ENCODE assay signal across 8 cellular contexts in genomic region chr17:27892866-27893769, GRCh38. TPM values are rescaled to one million over a fixed set of nuclear protein-coding genes. Genes with fewer than 3 reads are reported as not detected.
DNase-seq lines count a peak whose midpoint lies in the region; ATAC-seq and TF ChIP-seq lines count a peak whose summit lies in the region.

LYRM9 (minus strand) TSS chr17:27893365; CDS start chr17:27882694, 10,671 bp downstream.

- peaks cover 36% of the 10 kb centered on the region for H3K27me3 Mint-ChIP-seq in nephron progenitor cell (ENCODE audit: low read depth, poor library complexity)
- H3K27me3 Mint-ChIP-seq in stimulated activated naive CD8-positive, alpha-beta T cell treated with anti-CD3 and anti-CD28 coated beads, Interleukin-15, amount 100 ng/mL, for 72 hours, result peaks cover 34% of the 10 kb centered on the region

- H3K27ac Mint-ChIP-seq in nephron progenitor cell, result peak within 1 kb of the TSS; percentile 41
- H3K27ac Mint-ChIP-seq in stimulated activated naive CD8-positive, alpha-beta T cell treated with anti-CD3 and anti-CD28 coated beads, Interleukin-15, amount 100 ng/mL, for 72 hours, result peak within 1 kb of the TSS; percentile 51 to 96

- peak within 1 kb of the TSS; percentile 69 for H3K4me3 ChIP-seq in fibroblast of the aortic adventitia (ENCODE audit: low read depth, low read length)

- H3K4me3 Mint-ChIP-seq in nephron progenitor cell, result peak within 1 kb of the TSS; percentile 86
- peak within 1 kb of the TSS; percentile 77 to 85 for H3K4me3 Mint-ChIP-seq in stimulated activated naive CD8-positive, alpha-beta T cell treated with anti-CD3 and anti-CD28 coated beads, Interleukin-15, amount 100 ng/mL, for 72 hours

- H3K36me3 Mint-ChIP-seq in nephron progenitor cell (ENCODE audit: low read depth), result no peaks in the 10 kb centered on the region

- H3K9me3 Mint-ChIP-seq in nephron progenitor cell, result no peaks in the 10 kb centered on the region
- no peaks in the 10 kb centered on the region for H3K9me3 Mint-ChIP-seq in stimulated activated naive CD8-positive, alpha-beta T cell treated with anti-CD3 and anti-CD28 coated beads, Interleukin-15, amount 100 ng/mL, for 72 hours

- DNase-seq in EH (ENCODE audit: low read depth), result peak; percentile 88
- DNase-seq in Kasumi-1 (lab: John Stamatoyannopoulos, UW), result peak; percentile 74 to 78
- DNase-seq in RPMI7951 (ENCODE audit: low read depth), result peak; percentile 79
- peak; percentile 89 for DNase-seq in activated effector memory CD4-positive, alpha-beta T cell treated with Interleukin-2 at 50 U/mL for 16 hours
- DNase-seq in fibroblast of the aortic adventitia (ENCODE audit: low read depth), result peak; percentile 82
- peak; percentile 98 for DNase-seq in nephron progenitor cell
- DNase-seq in stimulated activated naive CD8-positive, alpha-beta T cell treated with anti-CD3 and anti-CD28 coated beads, Interleukin-15, amount 100 ng/mL, for 72 hours, result peak; percentile 92 to 97

- ATAC-seq in GM21786 (IDR thresholded peaks at IDR 0.05; ENCODE audit: unreplicated experiment), result peak; percentile 81
- peak; percentile 97 for ATAC-seq in stimulated activated naive CD8-positive, alpha-beta T cell treated with anti-CD3 and anti-CD28 coated beads, Interleukin-15, amount 100 ng/mL, for 72 hours

- peaks cover 28% of the 10 kb centered on the region for H3K4me1 Mint-ChIP-seq in nephron progenitor cell
- peaks cover 25% of the 10 kb centered on the region for H3K4me1 Mint-ChIP-seq in stimulated activated naive CD8-positive, alpha-beta T cell treated with anti-CD3 and anti-CD28 coated beads, Interleukin-15, amount 100 ng/mL, for 72 hours

- TF ChIP-seq CTCF in fibroblast of the aortic adventitia (IDR thresholded peaks at IDR 0.05; ENCODE audit: insufficient read depth, low read length) (peak; percentile 78), nephron progenitor cell (IDR thresholded peaks at IDR 0.05) (peak; percentile 73)

RNA-seq across cellular contexts. Expression of gene LYRM9, which starts in this region (rescaled TPM):
- 0.48 and 2.5 TPM in 2 replicates for total RNA-seq in RPMI7951 (2014; rRNA removed; shearing (Covaris generic))
- 8.2 and 9.7 TPM in 2 replicates for total RNA-seq in fibroblast of the aortic adventitia (ENCODE audit: low replicate concordance)

Comparison
In these comparisons a context has a peak if more than half of its experiments do, and no peak if none do; other contexts are left out.
1. Peak in every context shown above with its lines: DNase-seq, ATAC-seq and H3K4me3 ChIP-seq.